Comparison of ENCODE assay signal across 28 cellular contexts in the genomic region with DNA sequence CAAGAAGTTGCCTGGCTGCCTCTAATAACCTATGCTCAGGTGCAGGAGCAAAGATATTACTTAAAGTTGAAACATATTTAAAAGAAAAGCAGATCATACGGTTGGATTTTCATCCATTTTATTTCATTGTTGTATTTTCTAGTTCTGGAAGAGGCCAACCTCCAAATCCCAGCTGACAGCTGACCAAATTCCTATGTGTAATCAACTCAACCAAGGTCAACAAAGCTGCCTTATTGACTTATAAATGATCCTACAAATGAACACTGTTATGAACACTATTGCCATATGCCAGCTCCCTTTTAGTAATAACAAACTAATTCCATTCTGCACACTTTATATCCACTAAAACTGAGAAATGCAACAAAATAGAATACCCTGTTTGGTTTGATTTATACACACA.
"Had no signal": no experiment of that assay in that cellular context is flagged by ENCODE, and none has a peak within 500 bp of the region (broad histone marks: within the 10 kb centered on the region; RNA-seq: fewer than 3 reads in every experiment).

No MANE protein-coding gene starts in this region.

- H3K27ac ChIP-seq: ascending aorta, breast epithelium, cardiac muscle cell, colonic mucosa had no signal

- H3K36me3 ChIP-seq: ascending aorta, breast epithelium, cardiac muscle cell, colonic mucosa had no signal

- H3K4me3 ChIP-seq: ascending aorta, breast epithelium, cardiac muscle cell, colonic mucosa had no signal

- FAIRE-seq: endometrium, endothelial cell of umbilical vein, frontal cortex had no signal

- DNase-seq: activated CD4-positive, alpha-beta memory T cell treated with anti-CD3 and anti-CD28 coated beads for 36 hours; activated CD4-positive, alpha-beta T cell treated with anti-CD3 and anti-CD28 coated beads for 36 hours; activated CD4-positive, alpha-beta T cell treated with anti-CD3 and anti-CD28 coated beads, Interleukin-2, amount 10 ng/mL, durations not matched to agents 24 days and 14 days; activated CD4-positive, CD25-positive, alpha-beta regulatory T cell; activated CD4-positive, CD25-positive, alpha-beta regulatory T cell treated with anti-CD3 and anti-CD28 coated beads, Interleukin-2, amount 50 U/mL, for 72 hours; activated CD8-positive, alpha-beta memory T cell treated with anti-CD3 and anti-CD28 coated beads, Interleukin-2, amount 10 ng/mL, durations not matched to agents 7 days and 5 days; activated CD8-positive, alpha-beta memory T cell treated with anti-CD3 and anti-CD28 coated beads, Interleukin-2, amount 50 U/mL, for 4 hours; activated CD8-positive, alpha-beta T cell treated with anti-CD3 and anti-CD28 coated beads, Interleukin-2, amount 10 ng/mL, durations not matched to agents 7 days and 5 days; activated gamma-delta T cell; activated naive CD4-positive, alpha-beta T cell; activated naive CD4-positive, alpha-beta T cell treated with anti-CD3 and anti-CD28 coated beads, Interleukin-2, amount 10 ng/mL, durations not matched to agents 7 days and 5 days; activated naive CD8-positive, alpha-beta T cell treated with anti-CD3 and anti-CD28 coated beads, Interleukin-2, amount 10 ng/mL, durations not matched to agents 7 days and 5 days; activated T-cell treated with anti-CD3 and anti-CD28 coated beads, Interleukin-2, amount 50 U/mL, for 1 hour; activated T-cell treated with anti-CD3 and anti-CD28 coated beads, Interleukin-2, amount 50 U/mL, for 72 hours; central memory CD4-positive, alpha-beta T cell; cerebellar nuclear complex; colonic mucosa; effector CD8-positive, alpha-beta T cell; foreskin fibroblast; head of caudate nucleus; hippocampal formation; T1000 had no signal

- H3K9me3 ChIP-seq: ascending aorta, breast epithelium, colonic mucosa had no signal
